12 cellular contexts compared by ENCODE assay signal in genomic region chr11:3641191-3641590, GRCh38. TPM values are rescaled to one million over a fixed set of nuclear protein-coding genes. Genes with fewer than 3 reads are reported as not detected.
DNase-seq lines count a peak whose midpoint lies in the region; ATAC-seq and FAIRE-seq lines count a peak whose summit lies in the region.
"Had no signal": no experiment of that assay in that cellular context is flagged by ENCODE, and none has a peak within 500 bp of the region (broad histone marks: within the 10 kb centered on the region; RNA-seq: fewer than 3 reads in every experiment).

No MANE protein-coding gene starts in this region.

- no peaks in the 10 kb centered on the region for H3K36me3 ChIP-seq in iPS-20b (ENCODE audit: insufficient read depth, low read depth, low read length)
- H3K36me3 ChIP-seq: pancreas had no signal

- no peak overlapping the region for H3K27ac ChIP-seq in iPS-20b (ENCODE audit: low read length)
- H3K27ac ChIP-seq: pancreas had no signal

- peak overlapping the region; percentile 46 for H3K27ac Mint-ChIP-seq in activated naive CD4-positive, alpha-beta T cell treated with anti-CD3 and anti-CD28 coated beads, Interleukin-2, amount 50 U/mL, for 24 hours
- no peak overlapping the region for H3K27ac Mint-ChIP-seq in activated CD4-positive, alpha-beta memory T cell treated with anti-CD3 and anti-CD28 coated beads, Interleukin-2, amount 10 ng/mL, durations not matched to agents 7 days and 5 days
- H3K27ac Mint-ChIP-seq in stimulated activated memory B cell treated with anti-CD40 and anti-IgM and Interleukin-4, amounts not matched to agents 10 μg/mL and 1 μg/mL and 100 μg/mL, for 72 hours, result no peak overlapping the region

- peak overlapping the region; percentile 23; the same call in 1 of the 2 replicates for H3K9ac ChIP-seq in iPS-20b (ENCODE audit: low read depth, low read length)

- FAIRE-seq in frontal cortex (lab: Jason Lieb, UNC), result no peak
- FAIRE-seq: colon, pancreas had no signal

- peaks cover 2% of the 10 kb centered on the region for H3K27me3 Mint-ChIP-seq in activated naive CD4-positive, alpha-beta T cell treated with anti-CD3 and anti-CD28 coated beads, Interleukin-2, amount 50 U/mL, for 24 hours
- peaks cover 35% of the 10 kb centered on the region for H3K27me3 Mint-ChIP-seq in activated CD4-positive, alpha-beta memory T cell treated with anti-CD3 and anti-CD28 coated beads, Interleukin-2, amount 10 ng/mL, durations not matched to agents 7 days and 5 days
- H3K27me3 Mint-ChIP-seq in stimulated activated memory B cell treated with anti-CD40 and anti-IgM and Interleukin-4, amounts not matched to agents 10 μg/mL and 1 μg/mL and 100 μg/mL, for 72 hours, result peaks cover 90% of the 10 kb centered on the region

- H3K9me3 ChIP-seq in iPS-20b (ENCODE audit: insufficient read depth, low read depth, low read length), result no peaks in the 10 kb centered on the region; the same call in 1 of the 2 replicates
- H3K9me3 ChIP-seq: pancreas had no signal

- no peak for ATAC-seq in stimulated activated memory B cell treated with anti-CD40 and anti-IgM and Interleukin-4, amounts not matched to agents 10 μg/mL and 1 μg/mL and 100 μg/mL, for 72 hours
- ATAC-seq in GM19397 (IDR thresholded peaks at IDR 0.05; ENCODE audit: unreplicated experiment), result no peak

- H3K36me3 Mint-ChIP-seq in activated naive CD4-positive, alpha-beta T cell treated with anti-CD3 and anti-CD28 coated beads, Interleukin-2, amount 50 U/mL, for 24 hours, result no peaks in the 10 kb centered on the region
- H3K36me3 Mint-ChIP-seq in activated CD4-positive, alpha-beta memory T cell treated with anti-CD3 and anti-CD28 coated beads, Interleukin-2, amount 10 ng/mL, durations not matched to agents 7 days and 5 days (ENCODE audit: low read depth), result no peaks in the 10 kb centered on the region
- no peaks in the 10 kb centered on the region for H3K36me3 Mint-ChIP-seq in stimulated activated memory B cell treated with anti-CD40 and anti-IgM and Interleukin-4, amounts not matched to agents 10 μg/mL and 1 μg/mL and 100 μg/mL, for 72 hours

- CTCF ChIA-PET in activated CD4-positive, alpha-beta memory T cell treated with anti-CD3 and anti-CD28 coated beads, Interleukin-2, amount 10 ng/mL, durations not matched to agents 7 days and 5 days (lab: Charles Lee), result no interaction called here

- no peaks in the 10 kb centered on the region; the same call in 1 of the 2 replicates for H3K4me1 ChIP-seq in iPS-20b (ENCODE audit: insufficient read depth, low read length)

- H3K9me3 Mint-ChIP-seq in activated naive CD4-positive, alpha-beta T cell treated with anti-CD3 and anti-CD28 coated beads, Interleukin-2, amount 50 U/mL, for 24 hours, result no peaks in the 10 kb centered on the region
- H3K9me3 Mint-ChIP-seq in activated CD4-positive, alpha-beta memory T cell treated with anti-CD3 and anti-CD28 coated beads, Interleukin-2, amount 10 ng/mL, durations not matched to agents 7 days and 5 days, result no peaks in the 10 kb centered on the region
- peaks cover 2% of the 10 kb centered on the region for H3K9me3 Mint-ChIP-seq in stimulated activated memory B cell treated with anti-CD40 and anti-IgM and Interleukin-4, amounts not matched to agents 10 μg/mL and 1 μg/mL and 100 μg/mL, for 72 hours

- DNase-seq in activated naive CD4-positive, alpha-beta T cell treated with Interleukin-2 at 50 U/mL for 16 hours, result no peak
- DNase-seq in activated CD4-positive, alpha-beta memory T cell treated with anti-CD3 and anti-CD28 coated beads, Interleukin-2, amount 10 ng/mL, durations not matched to agents 7 days and 5 days, result no peak
- DNase-seq in frontal cortex (ENCODE audit: low spot score in 2 of 2) (no peak), occipital lobe (lab: John Stamatoyannopoulos, UW) (no peak)
- DNase-seq: NCI-H1436 treated with DMSO at 0.1 percent for 48 hours had no signal

- H3K4me3 ChIP-seq in iPS-20b (ENCODE audit: low read length), result peak overlapping the region; percentile 67

- POLR2A ChIA-PET in activated CD4-positive, alpha-beta memory T cell treated with anti-CD3 and anti-CD28 coated beads, Interleukin-2, amount 10 ng/mL, durations not matched to agents 7 days and 5 days (lab: Charles Lee), result no interaction called here

- peak overlapping the region; percentile 77 for H3K4me3 Mint-ChIP-seq in activated naive CD4-positive, alpha-beta T cell treated with anti-CD3 and anti-CD28 coated beads, Interleukin-2, amount 50 U/mL, for 24 hours
- H3K4me3 Mint-ChIP-seq in activated CD4-positive, alpha-beta memory T cell treated with anti-CD3 and anti-CD28 coated beads, Interleukin-2, amount 10 ng/mL, durations not matched to agents 7 days and 5 days, result peak overlapping the region; percentile 3
- H3K4me3 Mint-ChIP-seq in stimulated activated memory B cell treated with anti-CD40 and anti-IgM and Interleukin-4, amounts not matched to agents 10 μg/mL and 1 μg/mL and 100 μg/mL, for 72 hours, result peak overlapping the region; percentile 46

- peaks cover 8% of the 10 kb centered on the region; the same call in 1 of the 2 replicates for H3K27me3 ChIP-seq in iPS-20b (ENCODE audit: insufficient read depth, low read length)
- H3K27me3 ChIP-seq: pancreas had no signal

- peaks cover 9% of the 10 kb centered on the region for H3K4me1 Mint-ChIP-seq in activated naive CD4-positive, alpha-beta T cell treated with anti-CD3 and anti-CD28 coated beads, Interleukin-2, amount 50 U/mL, for 24 hours
- H3K4me1 Mint-ChIP-seq in activated CD4-positive, alpha-beta memory T cell treated with anti-CD3 and anti-CD28 coated beads, Interleukin-2, amount 10 ng/mL, durations not matched to agents 7 days and 5 days, result peaks cover 9% of the 10 kb centered on the region
- peaks cover 7% of the 10 kb centered on the region for H3K4me1 Mint-ChIP-seq in stimulated activated memory B cell treated with anti-CD40 and anti-IgM and Interleukin-4, amounts not matched to agents 10 μg/mL and 1 μg/mL and 100 μg/mL, for 72 hours

RNA-seq across cellular contexts. Expression of gene ART5, which starts 0.6 kb away (rescaled TPM):
- not detected for total RNA-seq in activated CD4-positive, alpha-beta memory T cell treated with anti-CD3 and anti-CD28 coated beads, Interleukin-2, amount 10 ng/mL, durations not matched to agents 7 days and 5 days
- total RNA-seq in frontal cortex (not detected), occipital lobe (0.62 TPM)

RNA-seq across cellular contexts. Expression of gene ART1, which starts 3.7 kb away (rescaled TPM):
- total RNA-seq in activated CD4-positive, alpha-beta memory T cell treated with anti-CD3 and anti-CD28 coated beads, Interleukin-2, amount 10 ng/mL, durations not matched to agents 7 days and 5 days, result not detected
- total RNA-seq in frontal cortex (not detected), occipital lobe (0.16 TPM)
- total RNA-seq: Daoy, pancreas had no signal

RNA-seq across cellular contexts. Expression of gene CHRNA10, which starts 30.0 kb away (rescaled TPM):
- total RNA-seq in activated CD4-positive, alpha-beta memory T cell treated with anti-CD3 and anti-CD28 coated beads, Interleukin-2, amount 10 ng/mL, durations not matched to agents 7 days and 5 days, result 1 to 10 TPM; 1.5 to 1.6 TPM
- total RNA-seq in frontal cortex, result 0.41 TPM
- total RNA-seq in occipital lobe, result not detected

Comparison
In these comparisons a context has a peak if more than half of its experiments do, and no peak if none do; other contexts are left out.
1. H3K4me3 Mint-ChIP-seq: peak in every context shown above with its lines; median percentile 77 in activated naive CD4-positive, alpha-beta T cell treated with anti-CD3 and anti-CD28 coated beads, Interleukin-2, amount 50 U/mL, for 24 hours; 46 in stimulated activated memory B cell treated with anti-CD40 and anti-IgM and Interleukin-4, amounts not matched to agents 10 μg/mL and 1 μg/mL and 100 μg/mL, for 72 hours; 3 in activated CD4-positive, alpha-beta memory T cell treated with anti-CD3 and anti-CD28 coated beads, Interleukin-2, amount 10 ng/mL, durations not matched to agents 7 days and 5 days.